In genomic region chr5:115816226-115817042, GRCh38 we compare ENCODE assay signal across 1 cellular context.
A peak's percentile ranks its signal among the peaks of the same experiment; 100 is the strongest.
TF ChIP-seq lines count a peak whose summit lies in the region.

CDO1 (minus strand) TSS chr5:115816659; CDS start chr5:115816397, 262 bp downstream.

TF ChIP-seq in HepG2, 621 proteins besides CTCF, POLR2A, EP300 and RAD21 (continued from another document and continues in another):
- TF ChIP-seq, protein P1, sequence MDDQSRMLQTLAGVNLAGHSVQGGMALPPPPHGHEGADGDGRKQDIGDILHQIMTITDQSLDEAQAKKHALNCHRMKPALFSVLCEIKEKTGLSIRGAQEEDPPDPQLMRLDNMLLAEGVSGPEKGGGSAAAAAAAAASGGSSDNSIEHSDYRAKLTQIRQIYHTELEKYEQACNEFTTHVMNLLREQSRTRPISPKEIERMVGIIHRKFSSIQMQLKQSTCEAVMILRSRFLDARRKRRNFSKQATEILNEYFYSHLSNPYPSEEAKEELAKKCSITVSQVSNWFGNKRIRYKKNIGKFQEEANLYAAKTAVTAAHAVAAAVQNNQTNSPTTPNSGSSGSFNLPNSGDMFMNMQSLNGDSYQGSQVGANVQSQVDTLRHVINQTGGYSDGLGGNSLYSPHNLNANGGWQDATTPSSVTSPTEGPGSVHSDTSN (CRISPR knock-in tag; IDR thresholded peaks at IDR 0.05; ENCODE audit: borderline replicate concordance), result 0 out of 2 replicates have a peak, but pooled peaks have one; percentile 22
- TF ChIP-seq ZNF572 (CRISPR knock-in tag; IDR thresholded peaks at IDR 0.05) (no peak), PCBP2 (optimal IDR thresholded peaks at IDR 0.05; ENCODE audit: low read depth, low read length, poor library complexity, severe bottlenecking) (no peak), MBD4 (IDR thresholded peaks at IDR 0.05; ENCODE audit: borderline replicate concordance, low read length) (no peak), ZNF83 (CRISPR knock-in tag; IDR thresholded peaks at IDR 0.05; ENCODE audit: borderline replicate concordance) (no peak), ZNF441 (CRISPR knock-in tag; IDR thresholded peaks at IDR 0.05; ENCODE audit: borderline replicate concordance) (no peak), POGZ (CRISPR knock-in tag; IDR thresholded peaks at IDR 0.05) (no peak), ZNF563 (CRISPR knock-in tag; IDR thresholded peaks at IDR 0.05) (no peak), MED1 (CRISPR knock-in tag; IDR thresholded peaks at IDR 0.05) (no peak), ARID2 (CRISPR knock-in tag; IDR thresholded peaks at IDR 0.05; ENCODE audit: borderline replicate concordance) (no peak), ZNF263 (CRISPR knock-in tag; IDR thresholded peaks at IDR 0.05) (no peak), JARID2 (CRISPR knock-in tag; IDR thresholded peaks at IDR 0.05; ENCODE audit: insufficient replicate concordance) (no peak), ELF1 (CRISPR knock-in tag; IDR thresholded peaks at IDR 0.05) (no peak), KLF15 (CRISPR knock-in tag; IDR thresholded peaks at IDR 0.05; ENCODE audit: borderline replicate concordance) (no peak), RBAK (CRISPR knock-in tag; IDR thresholded peaks at IDR 0.05) (no peak), ZNF329 (CRISPR knock-in tag; IDR thresholded peaks at IDR 0.05; ENCODE audit: low read depth) (0 out of 2 replicates have a peak, but pooled peaks have one; percentile 40), NCOA5 (CRISPR knock-in tag; IDR thresholded peaks at IDR 0.05) (no peak), ZNF281 (CRISPR knock-in tag; IDR thresholded peaks at IDR 0.05; ENCODE audit: borderline replicate concordance) (no peak), SMC3 (IDR thresholded peaks at IDR 0.05; ENCODE audit: low read length) (no peak), ZBED4 (CRISPR knock-in tag; IDR thresholded peaks at IDR 0.05; ENCODE audit: borderline replicate concordance) (no peak), ZFX (CRISPR knock-in tag; IDR thresholded peaks at IDR 0.05; ENCODE audit: low read depth) (peak; percentile 39), ZSCAN12 (CRISPR knock-in tag; IDR thresholded peaks at IDR 0.05) (no peak), ZNF609 (CRISPR knock-in tag; IDR thresholded peaks at IDR 0.05; ENCODE audit: borderline replicate concordance) (no peak), ZNF484 (CRISPR knock-in tag; IDR thresholded peaks at IDR 0.05; ENCODE audit: borderline replicate concordance, low read depth) (no peak), ZNF235 (CRISPR knock-in tag; IDR thresholded peaks at IDR 0.05; ENCODE audit: borderline replicate concordance) (no peak), ZNF275 (CRISPR knock-in tag; IDR thresholded peaks at IDR 0.05; ENCODE audit: borderline replicate concordance) (no peak), SNAI1 (CRISPR knock-in tag; IDR thresholded peaks at IDR 0.05; ENCODE audit: borderline replicate concordance) (no peak), IRF9 (CRISPR knock-in tag; IDR thresholded peaks at IDR 0.05; ENCODE audit: borderline replicate concordance) (no peak), KAT8 (CRISPR knock-in tag; IDR thresholded peaks at IDR 0.05) (no peak), NCOA2 (CRISPR knock-in tag; IDR thresholded peaks at IDR 0.05) (no peak)
- TF ChIP-seq, protein P2, sequence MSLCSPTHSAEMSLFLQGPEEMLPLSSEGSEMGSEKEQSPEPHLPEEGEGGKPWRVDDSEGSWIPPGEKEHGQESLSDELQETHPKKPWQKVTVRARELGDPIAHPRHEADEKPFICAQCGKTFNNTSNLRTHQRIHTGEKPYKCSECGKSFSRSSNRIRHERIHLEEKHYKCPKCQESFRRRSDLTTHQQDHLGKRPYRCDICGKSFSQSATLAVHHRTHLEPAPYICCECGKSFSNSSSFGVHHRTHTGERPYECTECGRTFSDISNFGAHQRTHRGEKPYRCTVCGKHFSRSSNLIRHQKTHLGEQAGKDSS (CRISPR knock-in tag; IDR thresholded peaks at IDR 0.05; ENCODE audit: borderline replicate concordance, low read depth), result no peak
- TF ChIP-seq, protein P3, sequence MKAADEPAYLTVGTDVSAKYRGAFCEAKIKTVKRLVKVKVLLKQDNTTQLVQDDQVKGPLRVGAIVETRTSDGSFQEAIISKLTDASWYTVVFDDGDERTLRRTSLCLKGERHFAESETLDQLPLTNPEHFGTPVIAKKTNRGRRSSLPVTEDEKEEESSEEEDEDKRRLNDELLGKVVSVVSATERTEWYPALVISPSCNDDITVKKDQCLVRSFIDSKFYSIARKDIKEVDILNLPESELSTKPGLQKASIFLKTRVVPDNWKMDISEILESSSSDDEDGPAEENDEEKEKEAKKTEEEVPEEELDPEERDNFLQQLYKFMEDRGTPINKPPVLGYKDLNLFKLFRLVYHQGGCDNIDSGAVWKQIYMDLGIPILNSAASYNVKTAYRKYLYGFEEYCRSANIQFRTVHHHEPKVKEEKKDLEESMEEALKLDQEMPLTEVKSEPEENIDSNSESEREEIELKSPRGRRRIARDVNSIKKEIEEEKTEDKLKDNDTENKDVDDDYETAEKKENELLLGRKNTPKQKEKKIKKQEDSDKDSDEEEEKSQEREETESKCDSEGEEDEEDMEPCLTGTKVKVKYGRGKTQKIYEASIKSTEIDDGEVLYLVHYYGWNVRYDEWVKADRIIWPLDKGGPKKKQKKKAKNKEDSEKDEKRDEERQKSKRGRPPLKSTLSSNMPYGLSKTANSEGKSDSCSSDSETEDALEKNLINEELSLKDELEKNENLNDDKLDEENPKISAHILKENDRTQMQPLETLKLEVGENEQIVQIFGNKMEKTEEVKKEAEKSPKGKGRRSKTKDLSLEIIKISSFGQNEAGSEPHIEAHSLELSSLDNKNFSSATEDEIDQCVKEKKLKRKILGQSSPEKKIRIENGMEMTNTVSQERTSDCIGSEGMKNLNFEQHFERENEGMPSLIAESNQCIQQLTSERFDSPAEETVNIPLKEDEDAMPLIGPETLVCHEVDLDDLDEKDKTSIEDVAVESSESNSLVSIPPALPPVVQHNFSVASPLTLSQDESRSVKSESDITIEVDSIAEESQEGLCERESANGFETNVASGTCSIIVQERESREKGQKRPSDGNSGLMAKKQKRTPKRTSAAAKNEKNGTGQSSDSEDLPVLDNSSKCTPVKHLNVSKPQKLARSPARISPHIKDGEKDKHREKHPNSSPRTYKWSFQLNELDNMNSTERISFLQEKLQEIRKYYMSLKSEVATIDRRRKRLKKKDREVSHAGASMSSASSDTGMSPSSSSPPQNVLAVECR (CRISPR knock-in tag; IDR thresholded peaks at IDR 0.05; ENCODE audit: borderline replicate concordance), result peak; percentile 58; the same call in 1 of the 2 replicates
- TF ChIP-seq, protein P4, sequence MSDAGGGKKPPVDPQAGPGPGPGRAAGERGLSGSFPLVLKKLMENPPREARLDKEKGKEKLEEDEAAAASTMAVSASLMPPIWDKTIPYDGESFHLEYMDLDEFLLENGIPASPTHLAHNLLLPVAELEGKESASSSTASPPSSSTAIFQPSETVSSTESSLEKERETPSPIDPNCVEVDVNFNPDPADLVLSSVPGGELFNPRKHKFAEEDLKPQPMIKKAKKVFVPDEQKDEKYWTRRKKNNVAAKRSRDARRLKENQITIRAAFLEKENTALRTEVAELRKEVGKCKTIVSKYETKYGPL (CRISPR knock-in tag; IDR thresholded peaks at IDR 0.05), result no peak
- TF ChIP-seq, protein P5, sequence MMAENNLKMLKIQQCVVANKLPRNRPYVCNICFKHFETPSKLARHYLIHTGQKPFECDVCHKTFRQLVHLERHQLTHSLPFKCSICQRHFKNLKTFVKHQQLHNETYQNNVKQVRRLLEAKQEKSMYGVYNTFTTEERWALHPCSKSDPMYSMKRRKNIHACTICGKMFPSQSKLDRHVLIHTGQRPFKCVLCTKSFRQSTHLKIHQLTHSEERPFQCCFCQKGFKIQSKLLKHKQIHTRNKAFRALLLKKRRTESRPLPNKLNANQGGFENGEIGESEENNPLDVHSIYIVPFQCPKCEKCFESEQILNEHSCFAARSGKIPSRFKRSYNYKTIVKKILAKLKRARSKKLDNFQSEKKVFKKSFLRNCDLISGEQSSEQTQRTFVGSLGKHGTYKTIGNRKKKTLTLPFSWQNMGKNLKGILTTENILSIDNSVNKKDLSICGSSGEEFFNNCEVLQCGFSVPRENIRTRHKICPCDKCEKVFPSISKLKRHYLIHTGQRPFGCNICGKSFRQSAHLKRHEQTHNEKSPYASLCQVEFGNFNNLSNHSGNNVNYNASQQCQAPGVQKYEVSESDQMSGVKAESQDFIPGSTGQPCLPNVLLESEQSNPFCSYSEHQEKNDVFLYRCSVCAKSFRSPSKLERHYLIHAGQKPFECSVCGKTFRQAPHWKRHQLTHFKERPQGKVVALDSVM (CRISPR knock-in tag; IDR thresholded peaks at IDR 0.05), result no peak
